7 cellular contexts compared by ENCODE assay signal in genomic region chr7:34903921-34904320, GRCh38.
DNase-seq lines count a peak whose midpoint lies in the region; ATAC-seq, FAIRE-seq and TF ChIP-seq lines count a peak whose summit lies in the region.
"Not testable (repeated sequence)": the region's sequence is repeated elsewhere in the genome, so short reads cannot be mapped to it uniquely, and the experiment has no call there.

No MANE protein-coding gene starts in this region.

- DNase-seq in GM18507 (ENCODE audit: extremely low spot score, insufficient read length, low read depth); HTR-8/SVneo (ENCODE audit: insufficient read length, low spot score); K562 (ENCODE audit: extremely low read depth in 1 of 4, low spot score in 3 of 4); glutamatergic neuron; urothelium cell line (ENCODE audit: low spot score): not testable (repeated sequence)
- DNase-seq in NCI-H526 (lab: John Stamatoyannopoulos, UW) = peak; percentile 6 to 41
- peak; percentile 20 for DNase-seq in RPMI8226

- not testable (repeated sequence) for H3K27ac ChIP-seq in K562 (ENCODE audit: extremely low read depth, low read depth, low read length)

- TF ChIP-seq CTCF in K562 (IDR thresholded peaks at IDR 0.05 in 2 of 3, conservative IDR thresholded peaks at IDR 0.05 in 1 of 3; ENCODE audit: insufficient read depth in 2 of 3, low read depth in 1 of 3, low read length in 3 of 3); glutamatergic neuron (IDR thresholded peaks at IDR 0.05; ENCODE audit: partially characterized antibody, unreplicated experiment): not testable (repeated sequence)

- not testable (repeated sequence) for H3K27me3 Mint-ChIP-seq in glutamatergic neuron (ENCODE audit: unreplicated experiment)

- H3K9me3 ChIP-seq in K562 (replicated peaks; ENCODE audit: control insufficient read depth, insufficient read depth, low read depth, low read length) = not testable (repeated sequence)

- POLR2A ChIA-PET in K562 (lab: Yijun Ruan, JAX) = not testable (repeated sequence)

- ATAC-seq in K562 = not testable (repeated sequence)

- CTCF ChIA-PET in K562 (lab: Yijun Ruan, JAX; ENCODE audit: low intra/inter-chr PET ratio) = not testable (repeated sequence)

- 0% methylated on average over 2 of the region's 2 CpGs for WGBS in K562 (ENCODE audit: insufficient coverage, low coverage, missing lambda C conversion rate)

- not testable (repeated sequence) for H3K9ac ChIP-seq in K562 (ENCODE audit: insufficient read depth in 1 of 2, low read depth in 2 of 2, low read length in 2 of 2)

- not testable (repeated sequence) for TF ChIP-seq EP300 in K562 (IDR thresholded peaks at IDR 0.05; ENCODE audit: low read length)

- not testable (repeated sequence) for BruUV-seq in K562 (replicated peaks; lab: Mats Ljungman, UMichigan)

- H3K4me3 ChIP-seq in K562 = not testable (repeated sequence)

- not testable (repeated sequence) for H3K36me3 Mint-ChIP-seq in glutamatergic neuron (ENCODE audit: unreplicated experiment)

- H3K27me3 ChIP-seq in K562 (ENCODE audit: control insufficient read depth in 2 of 2, insufficient read depth in 2 of 2, low read length in 2 of 2) = not testable (repeated sequence)

- not testable (repeated sequence) for H2AFZ ChIP-seq in K562 (ENCODE audit: low read depth, low read length)

- intact Hi-C loops in K562 (cut with micrococcal nuclease) = loop anchor here (5.0 kb wide), 2 partner anchors 133 to 227 kb away; partner anchors contain the start of gene DPY19L1

- FAIRE-seq in GM18507 (lab: Jason Lieb, UNC) (peak; percentile 36), HTR-8/SVneo (lab: Jason Lieb, UNC) (peak; percentile 57), K562 (lab: Jason Lieb, UNC) (peak; percentile 82), urothelium cell line (lab: Jason Lieb, UNC) (peak; percentile 42)

- H3K27ac Mint-ChIP-seq in glutamatergic neuron (ENCODE audit: unreplicated experiment) = peak overlapping the region; percentile 7

- in situ Hi-C loops in K562 (cut with MboI) = not testable (repeated sequence)

- not testable (repeated sequence) for H3K9me1 ChIP-seq in K562 (ENCODE audit: control insufficient read depth, insufficient read depth, low read length)

- not testable (repeated sequence) for TF ChIP-seq POLR2A in K562 (conservative IDR thresholded peaks at IDR 0.05)

- not testable (repeated sequence) for H3K79me2 ChIP-seq in K562 (ENCODE audit: control insufficient read depth, insufficient read depth, low read length)

- H3K36me3 ChIP-seq in K562 (ENCODE audit: control insufficient read depth, insufficient read depth, low read length) = not testable (repeated sequence)

- not testable (repeated sequence) for H3K4me1 ChIP-seq in K562 (replicated peaks in 1 of 2; ENCODE audit: control insufficient read depth in 2 of 2, insufficient read depth in 2 of 2, low read length in 2 of 2)

- H3K9me3 Mint-ChIP-seq in glutamatergic neuron (ENCODE audit: unreplicated experiment) = not testable (repeated sequence)

- H3K4me2 ChIP-seq in K562 (ENCODE audit: insufficient read depth, low read length) = not testable (repeated sequence)

- TF ChIP-seq RAD21 in K562 (CRISPR knock-in tag; conservative IDR thresholded peaks at IDR 0.05 in 1 of 2, IDR thresholded peaks at IDR 0.05 in 1 of 2) = not testable (repeated sequence)

- H3K4me1 Mint-ChIP-seq in glutamatergic neuron (ENCODE audit: low read depth, unreplicated experiment) = not testable (repeated sequence)

- H4K20me1 ChIP-seq in K562 (replicated peaks; ENCODE audit: control insufficient read depth, insufficient read depth, low read length) = not testable (repeated sequence)

- not testable (repeated sequence) for H3K4me3 Mint-ChIP-seq in glutamatergic neuron (ENCODE audit: unreplicated experiment)
